Comparison of ENCODE assay signal across 21 cellular contexts in the genomic region with DNA sequence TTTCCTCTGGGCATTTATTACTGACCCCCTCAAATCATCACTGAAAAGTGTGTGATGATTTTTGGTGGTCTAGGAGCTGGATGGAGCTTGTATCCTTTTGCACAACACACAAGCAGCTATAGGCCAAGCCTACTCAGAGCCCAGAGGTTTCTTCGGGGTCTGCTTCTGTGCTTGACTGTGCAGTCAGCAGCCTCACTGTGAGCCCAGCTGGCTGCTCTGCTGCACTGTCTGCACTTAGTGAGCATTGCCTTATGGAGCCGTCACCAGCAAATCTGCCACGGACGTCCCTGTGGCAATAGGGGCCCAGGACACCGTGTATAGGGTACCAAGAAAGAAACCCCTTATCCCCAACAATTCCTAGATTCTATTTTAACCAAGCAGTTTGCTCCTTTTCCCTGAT. TPM values are rescaled to one million over a fixed set of nuclear protein-coding genes. Genes with fewer than 3 reads are reported as not detected.
DNase-seq lines count a peak whose midpoint lies in the region; ATAC-seq and TF ChIP-seq lines count a peak whose summit lies in the region.
"Had no signal": no experiment of that assay in that cellular context is flagged by ENCODE, and none has a peak within 500 bp of the region (broad histone marks: within the 10 kb centered on the region; RNA-seq: fewer than 3 reads in every experiment).

No MANE protein-coding gene starts in this region.

- peak overlapping the region in 2 of 59 donors; percentile 15 to 21 for H3K27ac ChIP-seq in dorsolateral prefrontal cortex
- H3K27ac ChIP-seq: foreskin keratinocyte, HL-60, right atrium auricular region had no signal

- DNase-seq in Ammon's horn (ENCODE audit: low spot score) (peak; percentile 48), NCI-H82 (lab: John Stamatoyannopoulos, UW) (peak; percentile 78), dorsolateral prefrontal cortex (peak in 3 of 10 donors; percentile 16 to 52 (median 36)), retina (peak; percentile 47), NCI-H1930 (lab: John Stamatoyannopoulos, UW) (no peak), OCI-M1 (lab: John Stamatoyannopoulos, UW) (no peak)
- DNase-seq: activated CD4-positive, alpha-beta T cell treated with anti-CD3 and anti-CD28 coated beads for 4 hours; activated CD8-positive, alpha-beta memory T cell treated with anti-CD3 and anti-CD28 coated beads, Interleukin-2, amount 50 U/mL, for 48 hours; activated gamma-delta T cell treated with Interleukin-2 at 50 U/mL for 16 hours; CD4-positive, alpha-beta memory T cell; cortex of kidney; DND-41; foreskin keratinocyte; NCI-H187 treated with DMSO at 0.1 percent for 48 hours; stimulated activated naive CD4-positive, alpha-beta T cell treated with Interleukin-2 at 50 U/mL for 16 hours had no signal

- H3K4me3 ChIP-seq in dorsolateral prefrontal cortex = peak overlapping the region in 57 of 59 donors; percentile 13 to 63 (median 46)

- intact Hi-C loops in dorsolateral prefrontal cortex (cut with DNase I) = no loop called here

- peaks cover 0 to 6% (median 0%) of the 10 kb centered on the region in 45 donors for H3K27me3 ChIP-seq in dorsolateral prefrontal cortex
- H3K27me3 ChIP-seq: right atrium auricular region had no signal

- no peak for TF ChIP-seq CTCF in dorsolateral prefrontal cortex (IDR thresholded peaks at IDR 0.05 in 54 of 56, conservative IDR thresholded peaks at IDR 0.05 in 2 of 56; ENCODE audit: low read depth in 1 of 56, partially characterized antibody in 56 of 56)

- no peak for ATAC-seq in HG03442 (IDR thresholded peaks at IDR 0.05; ENCODE audit: unreplicated experiment)
- no peak for ATAC-seq in GM18498 (IDR thresholded peaks at IDR 0.05; ENCODE audit: unreplicated experiment)
- ATAC-seq: foreskin keratinocyte, Panc1, SK-N-SH treated with all-trans-retinoic acid at 6 μM for 48 hours had no signal

RNA-seq across cellular contexts. Expression of a gene that starts 38.6 kb away (rescaled TPM):
- total RNA-seq in dorsolateral prefrontal cortex = 10 to 100 TPM in 101 of 120 experiments, 1 to 10 TPM in 19; 4.8 to 47.1 (median 16.9) TPM
- total RNA-seq: CD4-positive, alpha-beta memory T cell had no signal

Comparison
In these comparisons a context has a peak if more than half of its experiments do, and no peak if none do; other contexts are left out.
1. DNase-seq: peak in Ammon's horn (single experiment), NCI-H82 (single experiment) and retina (single experiment); none in NCI-H1930 (0 of 2) and OCI-M1 (single experiment).